ENCODE assay signal across 37 cellular contexts in genomic region chrX:41408576-41408975, GRCh38. TPM values are rescaled to one million over a fixed set of nuclear protein-coding genes. Genes with fewer than 3 reads are reported as not detected.
"Had no signal": no experiment of that assay in that cellular context is flagged by ENCODE, and none has a peak within 500 bp of the region (broad histone marks: within the 10 kb centered on the region; RNA-seq: fewer than 3 reads in every experiment).

No MANE protein-coding gene starts in this region.

- DNase-seq: activated effector memory CD4-positive, alpha-beta T cell treated with anti-CD3 and anti-CD28 coated beads, Interleukin-2, amount 50 U/mL, for 16 hours; activated effector memory CD4-positive, alpha-beta T cell treated with Interleukin-2 at 50 U/mL for 16 hours; activated gamma-delta T cell; activated gamma-delta T cell treated with Interleukin-2 at 50 U/mL for 16 hours; activated naive CD4-positive, alpha-beta T cell; activated naive CD4-positive, alpha-beta T cell treated with anti-CD3 and anti-CD28 coated beads for 36 hours; activated naive CD4-positive, alpha-beta T cell treated with anti-CD3 and anti-CD28 coated beads, Interleukin-2, amount 10 ng/mL, durations not matched to agents 7 days and 5 days; activated naive CD4-positive, alpha-beta T cell treated with anti-CD3 and anti-CD28 coated beads, Interleukin-2, amount 50 U/mL, for 16 hours; activated naive CD4-positive, alpha-beta T cell treated with Interleukin-2 at 50 U/mL for 16 hours; activated naive CD8-positive, alpha-beta T cell treated with anti-CD3 and anti-CD28 coated beads for 36 hours; activated naive CD8-positive, alpha-beta T cell treated with anti-CD3 and anti-CD28 coated beads, Interleukin-2, amount 10 ng/mL, durations not matched to agents 7 days and 5 days; activated naive CD8-positive, alpha-beta T cell treated with anti-CD3 and anti-CD28 coated beads, Interleukin-2, amount 50 U/mL, for 24 hours; activated T-cell treated with anti-CD3 and anti-CD28 coated beads for 4 hours; activated T-cell treated with anti-CD3 and anti-CD28 coated beads, Interleukin-2, amount 50 U/mL, for 1 hour; activated T-cell treated with anti-CD3 and anti-CD28 coated beads, Interleukin-2, amount 50 U/mL, for 24 hours; activated T-cell treated with anti-CD3 and anti-CD28 coated beads, Interleukin-2, amount 50 U/mL, for 4 hours; activated T-cell treated with anti-CD3 and anti-CD28 coated beads, Interleukin-2, amount 50 U/mL, for 48 hours; activated T-cell treated with anti-CD3 and anti-CD28 coated beads, Interleukin-2, amount 50 U/mL, for 72 hours; adrenal gland; amniotic stem cell; aorta; body of pancreas; brain microvascular endothelial cell; central memory CD4-positive, alpha-beta T cell; cerebellar nuclear complex had no signal

- H3K36me3 ChIP-seq: adrenal gland, ascending aorta, brain microvascular endothelial cell, breast epithelium, cardiac muscle cell had no signal

- ATAC-seq: activated naive CD4-positive, alpha-beta T cell treated with anti-CD3 and anti-CD28 coated beads, Interleukin-2, amount 50 U/mL, for 72 hours; activated naive CD8-positive, alpha-beta T cell treated with anti-CD3 and anti-CD28 coated beads, Interleukin-2, amount 50 U/mL, for 24 hours; activated T-cell treated with anti-CD3 and anti-CD28 coated beads, Interleukin-2, amount 50 U/mL, for 4 hours; activated T-cell treated with anti-CD3 and anti-CD28 coated beads, Interleukin-2, amount 50 U/mL, for 72 hours; activated T-helper 17 cell treated with anti-CD3 and anti-CD28 coated beads, Interleukin-2, amount 50 U/mL, for 72 hours; body of pancreas had no signal

- H3K4me1 ChIP-seq: adrenal gland, ascending aorta, body of pancreas, breast epithelium had no signal

- H3K27me3 ChIP-seq: ascending aorta, body of pancreas, brain microvascular endothelial cell, cardiac muscle cell had no signal

- H3K9me3 ChIP-seq: adrenal gland, ascending aorta, body of pancreas, breast epithelium had no signal

- H3K27ac ChIP-seq: adrenal gland, ascending aorta, body of pancreas, brain microvascular endothelial cell, breast epithelium, cardiac muscle cell had no signal

- H3K4me3 ChIP-seq: adrenal gland, ascending aorta, body of pancreas, breast epithelium, cardiac muscle cell had no signal

RNA-seq across cellular contexts. Expression of gene NYX, which starts 38.6 kb away (rescaled TPM):
- total RNA-seq: activated naive CD4-positive, alpha-beta T cell treated with anti-CD3 and anti-CD28 coated beads for 36 hours; activated naive CD4-positive, alpha-beta T cell treated with anti-CD3 and anti-CD28 coated beads, Interleukin-2, amount 50 U/mL, for 72 hours; activated naive CD8-positive, alpha-beta T cell treated with anti-CD3 and anti-CD28 coated beads for 36 hours; activated naive CD8-positive, alpha-beta T cell treated with anti-CD3 and anti-CD28 coated beads, Interleukin-2, amount 10 ng/mL, durations not matched to agents 7 days and 5 days; activated T-cell treated with anti-CD3 and anti-CD28 coated beads, Interleukin-2, amount 50 U/mL, for 4 hours; activated T-helper 1 cell treated with anti-CD3 and anti-CD28 coated beads, Interleukin-12 subunit alpha, Interleukin-12 subunit beta, Interleukin-2, Interleukin-4 antibody, amounts not matched to agents 30 ng/mL and 10 ng/mL and 1 ng/mL, durations not matched to agents 14 hours and 24 hours and 36 hours; activated T-helper 2 cell treated with anti-CD3 and anti-CD28 coated beads, Interferon-gamma antibody, Interleukin-2, Interleukin-4, amounts not matched to agents 10 μg/mL and 5 μg/mL and 100 μg/mL, durations not matched to agents 14 hours and 24 hours and 36 hours; adrenal gland; aorta; ascending aorta; astrocyte; body of pancreas; breast epithelium; bronchial epithelial cell; cardiac septum; cerebellum had no signal
- polyA plus RNA-seq: adipose tissue, adrenal gland, aorta had no signal
